In genomic region chr6:132819405-132820145, GRCh38 we compare ENCODE assay signal across 10 cellular contexts. TPM values are rescaled to one million over a fixed set of nuclear protein-coding genes. Genes with fewer than 3 reads are reported as not detected.
DNase-seq lines count a peak whose midpoint lies in the region; ATAC-seq, FAIRE-seq and TF ChIP-seq lines count a peak whose summit lies in the region.
"Had no signal": no experiment of that assay in that cellular context is flagged by ENCODE, and none has a peak within 500 bp of the region (broad histone marks: within the 10 kb centered on the region; RNA-seq: fewer than 3 reads in every experiment).

No MANE protein-coding gene starts in this region.

- no peaks in the 10 kb centered on the region for H3K9me3 ChIP-seq in HepG2 (ENCODE audit: low read length)
- no peaks in the 10 kb centered on the region for H3K9me3 ChIP-seq in right lobe of liver
- H3K9me3 ChIP-seq: pancreas had no signal

- no peak overlapping the region for H3K4me2 ChIP-seq in HepG2 (ENCODE audit: low read depth, low read length)

- no peak for TF ChIP-seq CTCF in HepG2 (CRISPR knock-in tag; IDR thresholded peaks at IDR 0.05)
- TF ChIP-seq CTCF in right lobe of liver (IDR thresholded peaks at IDR 0.05), result no peak
- no peak for TF ChIP-seq CTCF in epithelial cell of esophagus (IDR thresholded peaks at IDR 0.05; ENCODE audit: insufficient read depth, low read depth, low read length, missing control alignments)
- TF ChIP-seq CTCF in type B pancreatic cell (conservative IDR thresholded peaks at IDR 0.05), result no peak

- H3K4me1 Mint-ChIP-seq in type B pancreatic cell (ENCODE audit: unreplicated experiment), result peaks cover 38% of the 10 kb centered on the region

- no peak overlapping the region for H2AFZ ChIP-seq in HepG2 (ENCODE audit: low read length)

- ATAC-seq in HepG2 (peak; percentile 10), right lobe of liver (no peak), Right ventricle myocardium superior (ENCODE audit: poor library complexity) (no peak)

- peak overlapping the region; percentile 79 for H3K27ac Mint-ChIP-seq in type B pancreatic cell

- no peak for TF ChIP-seq RAD21 in HepG2 (CRISPR knock-in tag; IDR thresholded peaks at IDR 0.05)

- H3K27me3 Mint-ChIP-seq in type B pancreatic cell, result peaks cover under 1% of the 10 kb centered on the region

- H3K27me3 ChIP-seq in HepG2 (ENCODE audit: control insufficient read depth in 1 of 2, insufficient read depth in 2 of 2, low read length in 2 of 2) (no peaks in the 10 kb centered on the region; a peak in 1 of 5 replicates), right lobe of liver (no peaks in the 10 kb centered on the region)
- H3K27me3 ChIP-seq: pancreas had no signal

- intact Hi-C loops in HepG2 (cut with micrococcal nuclease; ENCODE audit: unreplicated experiment) (loop anchor here (5.0 to 10.0 kb wide), 2 partner anchors 218 to 865 kb away; partner anchors contain the start of gene CCN2), right lobe of liver (cut with DNase I) (no loop called here), Right ventricle myocardium superior (cut with DNase I) (loop anchor here (10.0 kb wide), 1 partner anchor 305 kb away; the partner anchor contains the start of gene STX7)

- in situ Hi-C loops in HepG2 (cut with HindIII; ENCODE audit: extremely low pct_ligation_motif_present, low pct_unique_long_range_greater_than_20kb), result loop anchor here (10.0 kb wide), 2 partner anchors 225 to 735 kb away; no protein-coding TSS in a partner anchor

- peak overlapping the region; percentile 10 for H3K27ac ChIP-seq in HepG2 (ENCODE audit: extremely low read length, insufficient read depth, low read length)
- H3K27ac ChIP-seq in right lobe of liver, result no peak overlapping the region
- H3K27ac ChIP-seq: pancreas had no signal

- peaks cover 47% of the 10 kb centered on the region for H3K4me1 ChIP-seq in HepG2 (ENCODE audit: insufficient read depth, low read length)
- H3K4me1 ChIP-seq in right lobe of liver, result peaks cover 0 to 21% (median 0%) of the 10 kb centered on the region in 4 donors

- peaks cover 49% of the 10 kb centered on the region for H3K36me3 Mint-ChIP-seq in type B pancreatic cell

- TF ChIP-seq EP300 in HepG2 (IDR thresholded peaks at IDR 0.05; ENCODE audit: low read depth in 2 of 2, low read length in 2 of 2), result no peak
- TF ChIP-seq EP300 in HepG2 (CRISPR knock-in tag; IDR thresholded peaks at IDR 0.05; ENCODE audit: borderline replicate concordance), result no peak

- CTCF ChIA-PET in HepG2 (lab: Yijun Ruan, JAX; ENCODE audit: low intra/inter-chr PET ratio, low total read pairs), result no interaction called here

- DNase-seq in HepG2 (ENCODE audit: low spot score) (peak; percentile 12), right lobe of liver (no peak), epithelial cell of esophagus (ENCODE audit: low read depth) (peak; percentile 74), type B pancreatic cell (ENCODE audit: extremely low spot score, unreplicated experiment) (no peak), Right ventricle myocardium superior (no peak), GM19238 (ENCODE audit: insufficient read length, low spot score) (no peak), NOMO-1 treated with dmso at 0.1 percent for 144 hours (lab: John Stamatoyannopoulos, UW; ENCODE audit: unreplicated experiment) (no peak)
- DNase-seq: NCI-H2107, pancreas had no signal

- peak; percentile 52 to 69; a peak in 2 of 4 replicates for TF ChIP-seq POLR2A in HepG2 (IDR thresholded peaks at IDR 0.05; ENCODE audit: insufficient read depth in 1 of 2, low read depth in 2 of 2, low read length in 2 of 2)
- TF ChIP-seq POLR2A in right lobe of liver (IDR thresholded peaks at IDR 0.05), result no peak

- H3K9ac ChIP-seq in HepG2 (ENCODE audit: insufficient read depth, low read depth, low read length), result no peak overlapping the region

- peaks cover 26% of the 10 kb centered on the region for H3K79me2 ChIP-seq in HepG2 (ENCODE audit: insufficient read depth, low read length)

- no peak for FAIRE-seq in HepG2 (lab: Jason Lieb, UNC)
- FAIRE-seq: pancreas had no signal

- H3K4me3 Mint-ChIP-seq in type B pancreatic cell, result peak overlapping the region; percentile 30

- H3K9me3 Mint-ChIP-seq in type B pancreatic cell, result no peaks in the 10 kb centered on the region

- no peak overlapping the region for H3K4me3 ChIP-seq in HepG2 (replicated peaks in 1 of 3; ENCODE audit: insufficient read depth in 1 of 3, low read depth in 2 of 3, low read length in 3 of 3)
- H3K4me3 ChIP-seq in right lobe of liver, result no peak overlapping the region
- H3K4me3 ChIP-seq in epithelial cell of esophagus (ENCODE audit: low read length), result no peak overlapping the region
- H3K4me3 ChIP-seq: pancreas had no signal

- H4K20me1 ChIP-seq in HepG2 (ENCODE audit: insufficient read depth, low read length), result peaks cover 53% of the 10 kb centered on the region

- POLR2A ChIA-PET in HepG2 (lab: Yijun Ruan, JAX), result interaction anchor here (1.7 to 2.6 kb wide), 3 partner anchors 21 to 215 kb away, joined by 6 to 8 read pairs (median 7); partner anchors contain the start of gene SLC18B1

- H3K36me3 ChIP-seq in HepG2 (replicated peaks in 1 of 2; ENCODE audit: control insufficient read depth in 1 of 2, insufficient read depth in 2 of 2, low read length in 2 of 2) (peaks cover 9 to 39% of the 10 kb centered on the region in 2 experiments), right lobe of liver (peaks cover 0 to 37% (median 25%) of the 10 kb centered on the region in 4 donors)

- no TSS peak for BruUV-seq in HepG2 (replicated peaks; lab: Mats Ljungman, UMichigan)

- 76% methylated on average over 4 of the region's 4 CpGs for WGBS in HepG2 (ENCODE audit: low lambda C conversion rate)
- WGBS in right lobe of liver (ENCODE audit: insufficient coverage, low coverage, low lambda C conversion rate, missing lambda C conversion rate), result 83% methylated on average over 4 of the region's 4 CpGs

TF ChIP-seq in HepG2, 621 proteins besides CTCF, POLR2A, EP300 and RAD21 (continues in another document):
- no peak for TF ChIP-seq FOXC1 (CRISPR knock-in tag; IDR thresholded peaks at IDR 0.05; ENCODE audit: borderline replicate concordance)

TF ChIP-seq in PFSK-1, 5 proteins besides CTCF, POLR2A, EP300 and RAD21 (continues in another document):
- peak; percentile 54; the same call in 1 of the 2 replicates for TF ChIP-seq POLR2AphosphoS5 (IDR thresholded peaks at IDR 0.05; ENCODE audit: low read depth, low read length)

RNA-seq across cellular contexts. Expression of gene RPS12, which starts 5.2 kb away (rescaled TPM):
- 3,224 and 3,551 TPM in 2 replicates for total RNA-seq in HepG2 (2016; rRNA removed; fragmentation: Illumina TruSeq; extraction: Trizol)
- total RNA-seq in HepG2 (2016; cell fraction: cytosol; rRNA removed; fragmentation: Illumina TruSeq; extraction: Trizol; ENCODE audit: low read depth), result 10,695 and 12,100 TPM in 2 replicates
- total RNA-seq in HepG2 (2016; cell fraction: insoluble cytoplasmic fraction; rRNA removed; fragmentation: Illumina TruSeq; extraction: Trizol), result 3,292 and 3,559 TPM in 2 replicates
- 12,582 and 12,681 TPM in 2 replicates for total RNA-seq in HepG2 (2016; cell fraction: membrane; rRNA removed; fragmentation: Illumina TruSeq; extraction: Trizol)
- total RNA-seq in HepG2 (2016; cell fraction: nucleus; rRNA removed; fragmentation: Illumina TruSeq; extraction: Trizol), result 1,009 and 1,091 TPM in 2 replicates
- polyA plus RNA-seq in HepG2 (2011; rRNA removed), result 6,343 and 7,346 TPM in 2 replicates
- 10,754 and 13,161 TPM in 2 replicates for polyA plus RNA-seq in HepG2 (2011; cell fraction: cytosol; rRNA removed)
- polyA plus RNA-seq in HepG2 (2011; cell fraction: nucleus; rRNA removed), result 1,380 and 1,587 TPM in 2 replicates
- polyA plus RNA-seq in HepG2 (2012), result 4,280 and 4,651 TPM in 2 replicates
- polyA plus RNA-seq in HepG2 (2016; cell fraction: cytosol; fragmentation: Illumina TruSeq; extraction: Trizol; ENCODE audit: low read depth), result 13,237 and 13,731 TPM in 2 replicates
- polyA plus RNA-seq in HepG2 (2016; cell fraction: insoluble cytoplasmic fraction; fragmentation: Illumina TruSeq; extraction: Trizol; ENCODE audit: low read depth), result 3,395 and 3,576 TPM in 2 replicates
- 11,484 and 12,144 TPM in 2 replicates for polyA plus RNA-seq in HepG2 (2016; cell fraction: membrane; fragmentation: Illumina TruSeq; extraction: Trizol; ENCODE audit: low read depth)
- 1,833 and 2,013 TPM in 2 replicates for polyA plus RNA-seq in HepG2 (2016; cell fraction: nucleus; fragmentation: Illumina TruSeq; extraction: Trizol; ENCODE audit: insufficient read depth, low read depth)
- 2,109 and 3,494 TPM in 2 replicates for polyA minus RNA-seq in HepG2 (2011; rRNA and poly(A)+ RNA removed; ENCODE audit: low replicate concordance)
- polyA minus RNA-seq in HepG2 (2011; cell fraction: cytosol; rRNA and poly(A)+ RNA removed), result 1,100 and 1,176 TPM in 2 replicates
- polyA minus RNA-seq in HepG2 (2011; cell fraction: nucleus; rRNA and poly(A)+ RNA removed), result 507 and 550 TPM in 2 replicates
- 100 to 1,000 TPM; 345 to 448 (median 375) TPM for total RNA-seq in right lobe of liver
- polyA plus RNA-seq in PFSK-1 (2012; ENCODE audit: insufficient read length, low read depth), result 5,216 TPM
- 1,352 and 1,365 TPM in 2 replicates for total RNA-seq in type B pancreatic cell (ENCODE audit: low replicate concordance)
- total RNA-seq in Right ventricle myocardium superior, result 465 TPM

RNA-seq across cellular contexts. Expression of gene SLC18B1, which starts 21.1 kb away (rescaled TPM):
- total RNA-seq in HepG2 (2016; rRNA removed; fragmentation: Illumina TruSeq; extraction: Trizol) (9.1 and 13.8 TPM in 2 replicates), right lobe of liver (1 to 10 TPM; 2.9 to 6.1 (median 4.2) TPM), type B pancreatic cell (ENCODE audit: low replicate concordance) (17.6 and 19.3 TPM in 2 replicates), Right ventricle myocardium superior (3.7 TPM)
- 2.6 and 3.7 TPM in 2 replicates for total RNA-seq in HepG2 (2016; cell fraction: cytosol; rRNA removed; fragmentation: Illumina TruSeq; extraction: Trizol; ENCODE audit: low read depth)
- total RNA-seq in HepG2 (2016; cell fraction: insoluble cytoplasmic fraction; rRNA removed; fragmentation: Illumina TruSeq; extraction: Trizol), result 9.3 and 14.3 TPM in 2 replicates
- 7.4 and 8.2 TPM in 2 replicates for total RNA-seq in HepG2 (2016; cell fraction: membrane; rRNA removed; fragmentation: Illumina TruSeq; extraction: Trizol)
- 12.6 and 14.0 TPM in 2 replicates for total RNA-seq in HepG2 (2016; cell fraction: nucleus; rRNA removed; fragmentation: Illumina TruSeq; extraction: Trizol)
- polyA plus RNA-seq in HepG2 (2011; rRNA removed), result 9.8 and 11.4 TPM in 2 replicates
- polyA plus RNA-seq in HepG2 (2011; cell fraction: cytosol; rRNA removed), result 5.6 and 9.6 TPM in 2 replicates
- 8.1 and 11.8 TPM in 2 replicates for polyA plus RNA-seq in HepG2 (2011; cell fraction: nucleus; rRNA removed)
- polyA plus RNA-seq in HepG2 (2012), result 10.7 and 13.7 TPM in 2 replicates
- polyA plus RNA-seq in HepG2 (2016; cell fraction: cytosol; fragmentation: Illumina TruSeq; extraction: Trizol; ENCODE audit: low read depth), result 3.2 TPM in 2 replicates
- 7.9 and 10.1 TPM in 2 replicates for polyA plus RNA-seq in HepG2 (2016; cell fraction: insoluble cytoplasmic fraction; fragmentation: Illumina TruSeq; extraction: Trizol; ENCODE audit: low read depth)
- polyA plus RNA-seq in HepG2 (2016; cell fraction: membrane; fragmentation: Illumina TruSeq; extraction: Trizol; ENCODE audit: low read depth), result 6.7 and 6.9 TPM in 2 replicates
- polyA plus RNA-seq in HepG2 (2016; cell fraction: nucleus; fragmentation: Illumina TruSeq; extraction: Trizol; ENCODE audit: insufficient read depth, low read depth), result 22.4 and 23.0 TPM in 2 replicates
- 10.6 and 11.6 TPM in 2 replicates for polyA minus RNA-seq in HepG2 (2011; rRNA and poly(A)+ RNA removed; ENCODE audit: low replicate concordance)
- 6.4 and 7.6 TPM in 2 replicates for polyA minus RNA-seq in HepG2 (2011; cell fraction: cytosol; rRNA and poly(A)+ RNA removed)
- polyA minus RNA-seq in HepG2 (2011; cell fraction: nucleus; rRNA and poly(A)+ RNA removed), result 8.4 and 10.2 TPM in 2 replicates
- 0.77 TPM for polyA plus RNA-seq in PFSK-1 (2012; ENCODE audit: insufficient read length, low read depth)

Comparison
In these comparisons a context has a peak if more than half of its experiments do, and no peak if none do; other contexts are left out.
1. DNase-seq: peak in HepG2 (single experiment) and epithelial cell of esophagus (single experiment); none in right lobe of liver (0 of 3), type B pancreatic cell (single experiment), Right ventricle myocardium superior (single experiment), GM19238 (single experiment) and NOMO-1 treated with dmso at 0.1 percent for 144 hours (single experiment).
2. intact Hi-C loops: an anchor here in HepG2 (5.0 to 10.0 kb wide) and Right ventricle myocardium superior (10.0 kb wide); none called in right lobe of liver.